Comparison of ENCODE assay signal across 19 cellular contexts in genomic region chr2:202442882-202443281, GRCh38.
"Had no signal": no experiment of that assay in that cellular context is flagged by ENCODE, and none has a peak within 500 bp of the region (broad histone marks: within the 10 kb centered on the region; RNA-seq: fewer than 3 reads in every experiment).

No MANE protein-coding gene starts in this region.

- H3K27me3 Mint-ChIP-seq: activated CD4-positive, alpha-beta T cell treated with anti-CD3 and anti-CD28 coated beads, Interleukin-2, amount 10 ng/mL, durations not matched to agents 7 days and 5 days; activated T-helper 17 cell treated with anti-CD3 and anti-CD28 coated beads, Interleukin-2, amount 50 U/mL, for 72 hours; central memory CD8-positive, alpha-beta T cell; dendritic cell treated with granulocyte-macrophage colony-stimulating factor and Interleukin-4, amounts not matched to agents 40 ng/mL and 50 ng/mL, for 4 days; T-cell had no signal

- H3K27ac ChIP-seq: esophagus muscularis mucosa, heart left ventricle, prostate gland, sigmoid colon, upper lobe of right lung had no signal

- H3K36me3 ChIP-seq: esophagus muscularis mucosa, prostate gland, sigmoid colon, upper lobe of right lung had no signal

- H3K4me3 ChIP-seq: esophagus muscularis mucosa, heart left ventricle, prostate gland, sigmoid colon, upper lobe of right lung had no signal

- H3K4me3 Mint-ChIP-seq: activated CD4-positive, alpha-beta T cell treated with anti-CD3 and anti-CD28 coated beads, Interleukin-2, amount 10 ng/mL, durations not matched to agents 7 days and 5 days; activated naive CD4-positive, alpha-beta T cell treated with anti-CD3 and anti-CD28 coated beads for 36 hours; activated T-helper 17 cell treated with anti-CD3 and anti-CD28 coated beads, Interleukin-2, amount 50 U/mL, for 72 hours; central memory CD8-positive, alpha-beta T cell; dendritic cell treated with granulocyte-macrophage colony-stimulating factor and Interleukin-4, amounts not matched to agents 40 ng/mL and 50 ng/mL, for 4 days; nephron; T-cell had no signal

- FAIRE-seq: islet of Langerhans had no signal

- H3K9me3 ChIP-seq: esophagus muscularis mucosa, heart left ventricle, prostate gland, sigmoid colon, upper lobe of right lung had no signal

- H3K9me3 Mint-ChIP-seq: activated T-helper 17 cell treated with anti-CD3 and anti-CD28 coated beads, Interleukin-2, amount 50 U/mL, for 72 hours; central memory CD8-positive, alpha-beta T cell; nephron; T-cell had no signal

- DNase-seq: activated CD4-positive, alpha-beta T cell treated with anti-CD3 and anti-CD28 coated beads, Interleukin-2, amount 10 ng/mL, durations not matched to agents 7 days and 5 days; activated CD4-positive, CD25-positive, alpha-beta regulatory T cell; activated CD8-positive, alpha-beta memory T cell treated with anti-CD3 and anti-CD28 coated beads for 24 hours; activated naive CD4-positive, alpha-beta T cell treated with anti-CD3 and anti-CD28 coated beads for 36 hours; foreskin melanocyte; heart left ventricle; sigmoid colon; stimulated activated CD4-positive, alpha-beta T cell treated with anti-CD3 and anti-CD28 coated beads, Interleukin-12 subunit alpha, Interleukin-12 subunit beta, amount 100 ng/mL, for 4 hours; stimulated activated naive CD4-positive, alpha-beta T cell; substantia nigra; T-cell; upper lobe of right lung had no signal

- H3K4me1 ChIP-seq: prostate gland, sigmoid colon, upper lobe of right lung had no signal

- ATAC-seq: activated T-helper 17 cell treated with anti-CD3 and anti-CD28 coated beads, Interleukin-2, amount 50 U/mL, for 72 hours; heart left ventricle; T-cell; upper lobe of right lung had no signal

- H3K27me3 ChIP-seq: esophagus muscularis mucosa, heart left ventricle, sigmoid colon, upper lobe of right lung had no signal

- H3K27ac Mint-ChIP-seq: activated CD4-positive, alpha-beta T cell treated with anti-CD3 and anti-CD28 coated beads, Interleukin-2, amount 10 ng/mL, durations not matched to agents 7 days and 5 days; activated naive CD4-positive, alpha-beta T cell treated with anti-CD3 and anti-CD28 coated beads for 36 hours; activated T-helper 17 cell treated with anti-CD3 and anti-CD28 coated beads, Interleukin-2, amount 50 U/mL, for 72 hours; dendritic cell treated with granulocyte-macrophage colony-stimulating factor and Interleukin-4, amounts not matched to agents 40 ng/mL and 50 ng/mL, for 4 days; nephron; T-cell had no signal

- H3K4me1 Mint-ChIP-seq: activated T-helper 17 cell treated with anti-CD3 and anti-CD28 coated beads, Interleukin-2, amount 50 U/mL, for 72 hours; nephron had no signal
